In the genomic region with DNA sequence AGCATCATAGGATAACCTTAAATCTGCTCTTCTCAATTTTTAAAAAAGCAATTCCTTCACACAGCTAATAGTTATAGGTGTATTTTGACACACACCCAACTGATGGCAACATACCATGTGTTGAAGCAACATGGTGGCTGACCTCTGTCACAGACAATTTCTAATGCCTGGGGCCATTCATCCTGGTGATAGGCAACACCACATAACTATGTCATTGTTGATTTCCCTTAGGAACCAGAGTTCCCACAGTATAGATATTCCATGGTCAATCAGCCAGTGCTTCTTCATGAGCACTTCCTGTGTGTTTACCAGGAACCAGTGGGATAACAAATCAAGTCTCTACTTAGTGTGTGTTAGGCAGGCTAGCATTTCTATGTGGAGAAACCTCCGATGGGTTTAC, we compare ENCODE assay signal across 16 cellular contexts.
DNase-seq lines count a peak whose midpoint lies in the region; ATAC-seq and TF ChIP-seq lines count a peak whose summit lies in the region.
"Had no signal": no experiment of that assay in that cellular context is flagged by ENCODE, and none has a peak within 500 bp of the region (broad histone marks: within the 10 kb centered on the region; RNA-seq: fewer than 3 reads in every experiment).

No MANE protein-coding gene starts in this region.

- no peaks in the 10 kb centered on the region for H3K27me3 Mint-ChIP-seq in neural crest cell (ENCODE audit: low read depth)

- H3K36me3 Mint-ChIP-seq in neural crest cell (ENCODE audit: low read depth) = peaks cover 7% of the 10 kb centered on the region
- H3K36me3 Mint-ChIP-seq: CD4-positive, alpha-beta memory T cell had no signal

- H3K4me1 Mint-ChIP-seq in neural crest cell = peaks cover 9% of the 10 kb centered on the region
- H3K4me1 Mint-ChIP-seq: CD4-positive, alpha-beta memory T cell had no signal

- no peaks in the 10 kb centered on the region for H3K9me3 Mint-ChIP-seq in neural crest cell
- H3K9me3 Mint-ChIP-seq: CD4-positive, alpha-beta memory T cell; H9 had no signal

- peak; percentile 34 for DNase-seq in ELR (ENCODE audit: low read depth)
- DNase-seq in NCI-H226 = peak; percentile 7
- DNase-seq in foreskin melanocyte = peak; percentile 56
- no peak for DNase-seq in neural crest cell (ENCODE audit: low read depth, low spot score)
- DNase-seq in islet precursor cell = no peak
- no peak for DNase-seq in NCI-H1417 treated with DMSO at 0.1 percent for 48 hours (lab: John Stamatoyannopoulos, UW)
- DNase-seq: BE2C; CD4-positive, alpha-beta memory T cell; COR-L47; DND-41; GOT3; H9 had no signal

- H3K4me3 Mint-ChIP-seq in neural crest cell = no peak overlapping the region
- H3K4me3 Mint-ChIP-seq: CD4-positive, alpha-beta memory T cell; H9 had no signal

- ATAC-seq in HG03025 (IDR thresholded peaks at IDR 0.05; ENCODE audit: low FRiP score, unreplicated experiment) (no peak), GM21526 (IDR thresholded peaks at IDR 0.05; ENCODE audit: low FRiP score, unreplicated experiment) (no peak)
- ATAC-seq: A549, GM12878 had no signal

- H3K27ac Mint-ChIP-seq in neural crest cell (ENCODE audit: unreplicated experiment) = peak overlapping the region; percentile 13
- H3K27ac Mint-ChIP-seq: CD4-positive, alpha-beta memory T cell; H9 had no signal

- no peak for TF ChIP-seq CTCF in neural crest cell (conservative IDR thresholded peaks at IDR 0.05)

Comparison
In these comparisons a context has a peak if more than half of its experiments do, and no peak if none do; other contexts are left out.
1. DNase-seq: peak in ELR (single experiment), NCI-H226 (single experiment) and foreskin melanocyte (single experiment); none in neural crest cell (single experiment), islet precursor cell (single experiment) and NCI-H1417 treated with DMSO at 0.1 percent for 48 hours (single experiment).